ENCODE assay signal across 8 cellular contexts in the genomic region with DNA sequence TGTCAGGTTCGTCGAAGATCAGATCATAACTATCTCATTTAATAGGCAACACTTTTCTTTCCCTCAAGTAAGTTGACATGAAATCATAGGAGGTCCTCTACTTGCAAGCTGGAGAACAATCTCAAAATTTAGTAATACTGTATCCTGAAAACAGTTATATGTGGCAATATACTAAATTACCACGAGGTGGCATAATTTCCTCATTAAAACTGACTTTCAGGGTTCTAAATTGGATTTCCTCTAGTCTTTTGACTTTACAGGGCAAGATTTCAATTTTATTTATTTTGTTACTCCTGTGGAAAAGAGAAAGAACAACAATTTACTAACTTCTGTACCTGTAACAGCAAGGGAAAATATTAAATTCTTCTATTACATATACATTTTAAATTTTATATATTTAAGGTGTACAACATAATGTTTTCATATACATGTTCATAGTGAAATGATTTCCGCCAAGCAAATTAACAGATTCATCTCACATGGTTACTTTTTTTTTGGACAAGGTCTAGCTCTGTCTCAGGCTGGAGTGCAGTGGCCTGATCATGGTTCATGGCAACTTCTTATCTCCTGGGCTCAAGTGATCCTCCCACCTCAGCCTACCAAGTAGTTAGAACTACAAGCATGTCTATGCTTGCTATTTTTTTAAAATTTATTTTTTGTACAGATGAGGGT. TPM values are rescaled to one million over a fixed set of nuclear protein-coding genes. Genes with fewer than 3 reads are reported as not detected.
DNase-seq lines count a peak whose midpoint lies in the region; ATAC-seq and TF ChIP-seq lines count a peak whose summit lies in the region.

No MANE protein-coding gene starts in this region.

- H3K27ac ChIP-seq in endodermal cell (ENCODE audit: low read depth, low read length) (no peak overlapping the region), parathyroid adenoma (no peak overlapping the region)

- no peak overlapping the region for H3K4me2 ChIP-seq in parathyroid adenoma (ENCODE audit: low read length)

- H3K79me2 ChIP-seq in parathyroid adenoma: no peaks in the 10 kb centered on the region

- no peak overlapping the region for H2AFZ ChIP-seq in parathyroid adenoma

- H3K9me3 Mint-ChIP-seq in endodermal cell: peaks cover 51% of the 10 kb centered on the region

- H3K27me3 Mint-ChIP-seq in endodermal cell (ENCODE audit: insufficient read depth): no peaks in the 10 kb centered on the region

- H3K27ac Mint-ChIP-seq in endodermal cell: no peak overlapping the region

- H3K36me3 Mint-ChIP-seq in endodermal cell (ENCODE audit: low read depth): peaks cover 35% of the 10 kb centered on the region

- H3K4me1 Mint-ChIP-seq in endodermal cell: peaks cover 6% of the 10 kb centered on the region

- H3K9me3 ChIP-seq in BE2C (no peaks in the 10 kb centered on the region), endodermal cell (ENCODE audit: control insufficient read depth, low read length) (peaks cover 81% of the 10 kb centered on the region), parathyroid adenoma (ENCODE audit: control insufficient read depth, low read length) (no peaks in the 10 kb centered on the region)

- H3K4me1 ChIP-seq in BE2C: no peaks in the 10 kb centered on the region
- no peaks in the 10 kb centered on the region for H3K4me1 ChIP-seq in endodermal cell (ENCODE audit: control insufficient read depth, insufficient read depth, low read length)
- no peaks in the 10 kb centered on the region for H3K4me1 ChIP-seq in parathyroid adenoma

- no peak overlapping the region for H3K4me3 Mint-ChIP-seq in endodermal cell

- WGBS in endodermal cell (ENCODE audit: insufficient coverage in 1 of 2, insufficient read length in 1 of 2), 2 experiments: 0 to 22% methylated on average over 3 to 4 of the region's 4 CpGs

- TF ChIP-seq CTCF in BE2C (IDR thresholded peaks at IDR 0.05; ENCODE audit: low read depth, low read length): peak; percentile 46
- TF ChIP-seq CTCF in endodermal cell (conservative IDR thresholded peaks at IDR 0.05): peak; percentile 86
- peak; percentile 39 for TF ChIP-seq CTCF in parathyroid adenoma (IDR thresholded peaks at IDR 0.05)

- H3K9ac ChIP-seq in endodermal cell (ENCODE audit: extremely low read depth, low read length, poor library complexity, severe bottlenecking) (no peak overlapping the region), parathyroid adenoma (no peak overlapping the region)

- intact Hi-C loops in head of caudate nucleus (cut with DNase I): no loop called here

- ATAC-seq in GM18909 (IDR thresholded peaks at IDR 0.05; ENCODE audit: poor library complexity, unreplicated experiment): peak; percentile 59

- H3K4me3 ChIP-seq in BE2C (ENCODE audit: low read depth, low read length) (no peak overlapping the region), endodermal cell (ENCODE audit: low read length) (no peak overlapping the region), parathyroid adenoma (ENCODE audit: low read depth, low read length) (no peak overlapping the region)

- H3K36me3 ChIP-seq in BE2C (no peaks in the 10 kb centered on the region), endodermal cell (ENCODE audit: control insufficient read depth, insufficient read depth, low read length) (peaks cover under 1% of the 10 kb centered on the region), parathyroid adenoma (ENCODE audit: control insufficient read depth, insufficient read depth, low read length) (no peaks in the 10 kb centered on the region)

- no peaks in the 10 kb centered on the region for H3K27me3 ChIP-seq in BE2C
- no peaks in the 10 kb centered on the region for H3K27me3 ChIP-seq in endodermal cell (ENCODE audit: control insufficient read depth, insufficient read depth, low read length, poor library complexity, severe bottlenecking)
- H3K27me3 ChIP-seq in parathyroid adenoma (ENCODE audit: control insufficient read depth, insufficient read depth, low read length): no peaks in the 10 kb centered on the region

- DNase-seq in BE2C: no peak
- DNase-seq in NCI-H526 treated with DMSO at 0.1 percent for 48 hours (lab: John Stamatoyannopoulos, UW): peak; percentile 0
- DNase-seq in endodermal cell: no peak
- no peak for DNase-seq in head of caudate nucleus
- no peak for DNase-seq in cerebellar nuclear complex (lab: John Stamatoyannopoulos, UW)
- DNase-seq in NCI-H2029 (lab: John Stamatoyannopoulos, UW): no peak

RNA-seq across cellular contexts. Expression of a gene that starts 53.4 kb away (rescaled TPM):
- not detected for polyA plus RNA-seq in BE2C (2012; ENCODE audit: insufficient read depth, insufficient read length, low read depth)
- total RNA-seq in endodermal cell: not detected
- polyA plus RNA-seq in endodermal cell (2013, experiment 1 of 2): not detected
- polyA plus RNA-seq in endodermal cell (2013, experiment 2 of 2): not detected
